19 cellular contexts compared by ENCODE assay signal in the genomic region with DNA sequence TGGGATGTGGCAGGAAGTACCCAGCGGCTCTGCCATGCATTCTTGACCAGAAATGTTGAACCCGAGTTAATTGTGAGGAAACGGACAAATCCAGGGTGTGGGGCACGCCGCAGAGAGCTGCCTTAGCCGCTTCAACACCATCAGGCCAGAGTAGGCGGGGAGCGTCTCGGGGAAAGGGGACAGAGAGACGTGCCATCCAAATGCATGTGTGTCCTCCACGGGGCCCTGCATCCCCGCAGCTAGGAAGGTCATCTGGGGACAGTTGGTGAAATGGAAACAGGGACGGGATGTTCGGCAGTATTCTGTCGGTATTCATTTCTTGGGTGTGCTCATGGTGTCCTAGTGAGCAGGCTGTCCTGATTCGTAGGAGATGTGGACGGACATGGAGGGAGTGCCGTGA.
"Had no signal": no experiment of that assay in that cellular context is flagged by ENCODE, and none has a peak within 500 bp of the region (broad histone marks: within the 10 kb centered on the region; RNA-seq: fewer than 3 reads in every experiment).

No MANE protein-coding gene starts in this region.

- DNase-seq: activated CD4-positive, alpha-beta T cell treated with anti-CD3 and anti-CD28 coated beads for 36 hours; activated CD4-positive, alpha-beta T cell treated with anti-CD3 and anti-CD28 coated beads, Interleukin-2, amount 50 U/mL, for 48 hours; activated naive CD4-positive, alpha-beta T cell; activated naive CD8-positive, alpha-beta T cell treated with anti-CD3 and anti-CD28 coated beads for 36 hours; amniotic stem cell; endodermal cell; naive thymus-derived CD4-positive, alpha-beta T cell; stimulated activated CD4-positive, alpha-beta T cell treated with anti-CD3 and anti-CD28 coated beads, Interleukin-2, amount 100 ng/mL, for 24 hours; stimulated activated naive CD8-positive, alpha-beta T cell treated with anti-CD3 and anti-CD28 coated beads, Interleukin-15, Interleukin-2, amounts not matched to agents 100 U/mL and 50 U/mL, for 24 hours; substantia nigra; SW 1271; T-helper 2 cell; tibial artery had no signal

- H3K27me3 ChIP-seq: cardiac muscle cell, dorsolateral prefrontal cortex, pancreas, tibial artery had no signal

- ATAC-seq: activated CD4-positive, alpha-beta T cell treated with anti-CD3 and anti-CD28 coated beads for 36 hours; left lobe of liver; naive thymus-derived CD4-positive, alpha-beta T cell; pancreas; stimulated activated naive CD8-positive, alpha-beta T cell treated with anti-CD3 and anti-CD28 coated beads, Interleukin-15, Interleukin-2, amounts not matched to agents 100 U/mL and 50 U/mL, for 24 hours had no signal

- H3K4me1 ChIP-seq: pancreas, tibial artery had no signal

- H3K9me3 ChIP-seq: pancreas had no signal

- H3K27ac ChIP-seq: cardiac muscle cell, dorsolateral prefrontal cortex, epithelial cell of prostate, pancreas, tibial artery had no signal

- H3K4me3 ChIP-seq: cardiac muscle cell, dorsolateral prefrontal cortex, mucosa of descending colon, pancreas, tibial artery had no signal

- H3K36me3 ChIP-seq: cardiac muscle cell, pancreas had no signal
